ENCODE assay signal across 44 cellular contexts in genomic region chr11:55501014-55501413, GRCh38. TPM values are rescaled to one million over a fixed set of nuclear protein-coding genes. Genes with fewer than 3 reads are reported as not detected.
"Had no signal": no experiment of that assay in that cellular context is flagged by ENCODE, and none has a peak within 500 bp of the region (broad histone marks: within the 10 kb centered on the region; RNA-seq: fewer than 3 reads in every experiment).

No MANE protein-coding gene starts in this region.

- H3K9me3 ChIP-seq: adrenal gland, ascending aorta had no signal

- H3K36me3 ChIP-seq: adrenal gland, ascending aorta, brain microvascular endothelial cell, cardiac muscle cell had no signal

- H3K36me3 Mint-ChIP-seq: activated naive CD4-positive, alpha-beta T cell treated with anti-CD3 and anti-CD28 coated beads, Interleukin-2, amount 10 ng/mL, durations not matched to agents 7 days and 5 days; activated naive CD8-positive, alpha-beta T cell; activated naive CD8-positive, alpha-beta T cell treated with anti-CD3 and anti-CD28 coated beads for 36 hours; activated naive CD8-positive, alpha-beta T cell treated with anti-CD3 and anti-CD28 coated beads, Interleukin-2, amount 10 ng/mL, durations not matched to agents 7 days and 5 days; brain had no signal

- FAIRE-seq: astrocyte had no signal

- DNase-seq: activated effector memory CD4-positive, alpha-beta T cell treated with anti-CD3 and anti-CD28 coated beads, Interleukin-2, amount 50 U/mL, for 16 hours; activated effector memory CD4-positive, alpha-beta T cell treated with Interleukin-2 at 50 U/mL for 16 hours; activated gamma-delta T cell; activated gamma-delta T cell treated with Interleukin-2 at 50 U/mL for 16 hours; activated naive CD4-positive, alpha-beta T cell; activated naive CD4-positive, alpha-beta T cell treated with anti-CD3 and anti-CD28 coated beads for 36 hours; activated naive CD4-positive, alpha-beta T cell treated with anti-CD3 and anti-CD28 coated beads, Interleukin-2, amount 10 ng/mL, durations not matched to agents 7 days and 5 days; activated naive CD4-positive, alpha-beta T cell treated with anti-CD3 and anti-CD28 coated beads, Interleukin-2, amount 50 U/mL, for 16 hours; activated naive CD4-positive, alpha-beta T cell treated with Interleukin-2 at 50 U/mL for 16 hours; activated naive CD8-positive, alpha-beta T cell treated with anti-CD3 and anti-CD28 coated beads for 36 hours; activated naive CD8-positive, alpha-beta T cell treated with anti-CD3 and anti-CD28 coated beads, Interleukin-2, amount 10 ng/mL, durations not matched to agents 7 days and 5 days; activated naive CD8-positive, alpha-beta T cell treated with anti-CD3 and anti-CD28 coated beads, Interleukin-2, amount 50 U/mL, for 24 hours; activated T-cell treated with anti-CD3 and anti-CD28 coated beads for 4 hours; activated T-cell treated with anti-CD3 and anti-CD28 coated beads, Interleukin-2, amount 50 U/mL, for 1 hour; activated T-cell treated with anti-CD3 and anti-CD28 coated beads, Interleukin-2, amount 50 U/mL, for 24 hours; activated T-cell treated with anti-CD3 and anti-CD28 coated beads, Interleukin-2, amount 50 U/mL, for 4 hours; activated T-cell treated with anti-CD3 and anti-CD28 coated beads, Interleukin-2, amount 50 U/mL, for 48 hours; activated T-cell treated with anti-CD3 and anti-CD28 coated beads, Interleukin-2, amount 50 U/mL, for 72 hours; adrenal gland; amniotic stem cell; amygdala; anterior cingulate cortex; aorta; body of pancreas; brain microvascular endothelial cell; caudate nucleus; central memory CD4-positive, alpha-beta T cell; cerebellar nuclear complex had no signal

- ATAC-seq: activated naive CD4-positive, alpha-beta T cell treated with anti-CD3 and anti-CD28 coated beads, Interleukin-2, amount 50 U/mL, for 72 hours; activated naive CD8-positive, alpha-beta T cell treated with anti-CD3 and anti-CD28 coated beads, Interleukin-2, amount 50 U/mL, for 24 hours; activated T-cell treated with anti-CD3 and anti-CD28 coated beads, Interleukin-2, amount 50 U/mL, for 4 hours; activated T-cell treated with anti-CD3 and anti-CD28 coated beads, Interleukin-2, amount 50 U/mL, for 72 hours; activated T-helper 17 cell treated with anti-CD3 and anti-CD28 coated beads, Interleukin-2, amount 50 U/mL, for 72 hours; body of pancreas had no signal

- H3K27ac ChIP-seq: adrenal gland, ascending aorta, body of pancreas, brain microvascular endothelial cell, breast epithelium, cardiac muscle cell had no signal

- H3K4me1 ChIP-seq: adrenal gland, ascending aorta, body of pancreas, breast epithelium had no signal

- H3K27me3 Mint-ChIP-seq: activated naive CD4-positive, alpha-beta T cell treated with anti-CD3 and anti-CD28 coated beads, Interleukin-2, amount 10 ng/mL, durations not matched to agents 7 days and 5 days; activated naive CD4-positive, alpha-beta T cell treated with anti-CD3 and anti-CD28 coated beads, Interleukin-2, amount 50 U/mL, for 24 hours; activated naive CD8-positive, alpha-beta T cell; activated naive CD8-positive, alpha-beta T cell treated with anti-CD3 and anti-CD28 coated beads for 36 hours; activated naive CD8-positive, alpha-beta T cell treated with anti-CD3 and anti-CD28 coated beads, Interleukin-2, amount 10 ng/mL, durations not matched to agents 7 days and 5 days; activated naive CD8-positive, alpha-beta T cell treated with anti-CD3 and anti-CD28 coated beads, Interleukin-2, amount 50 U/mL, for 24 hours; activated T-cell treated with anti-CD3 and anti-CD28 coated beads, Interleukin-2, amount 50 U/mL, for 24 hours; activated T-helper 17 cell treated with anti-CD3 and anti-CD28 coated beads, Interleukin-2, amount 50 U/mL, for 72 hours; brain; central memory CD8-positive, alpha-beta T cell had no signal

- H3K4me1 Mint-ChIP-seq: activated naive CD4-positive, alpha-beta T cell treated with anti-CD3 and anti-CD28 coated beads, Interleukin-2, amount 10 ng/mL, durations not matched to agents 7 days and 5 days; activated naive CD4-positive, alpha-beta T cell treated with anti-CD3 and anti-CD28 coated beads, Interleukin-2, amount 50 U/mL, for 24 hours; activated naive CD8-positive, alpha-beta T cell treated with anti-CD3 and anti-CD28 coated beads for 36 hours; activated naive CD8-positive, alpha-beta T cell treated with anti-CD3 and anti-CD28 coated beads, Interleukin-2, amount 10 ng/mL, durations not matched to agents 7 days and 5 days; activated naive CD8-positive, alpha-beta T cell treated with anti-CD3 and anti-CD28 coated beads, Interleukin-2, amount 50 U/mL, for 24 hours; activated T-helper 17 cell treated with anti-CD3 and anti-CD28 coated beads, Interleukin-2, amount 50 U/mL, for 72 hours; brain; central memory CD8-positive, alpha-beta T cell had no signal

- H3K4me3 ChIP-seq: adrenal gland, ascending aorta, body of pancreas, breast epithelium, cardiac muscle cell had no signal

- H3K4me3 Mint-ChIP-seq: activated naive CD4-positive, alpha-beta T cell treated with anti-CD3 and anti-CD28 coated beads for 36 hours; activated naive CD4-positive, alpha-beta T cell treated with anti-CD3 and anti-CD28 coated beads, Interleukin-2, amount 10 ng/mL, durations not matched to agents 7 days and 5 days; activated naive CD4-positive, alpha-beta T cell treated with anti-CD3 and anti-CD28 coated beads, Interleukin-2, amount 50 U/mL, for 24 hours; activated naive CD8-positive, alpha-beta T cell; activated naive CD8-positive, alpha-beta T cell treated with anti-CD3 and anti-CD28 coated beads for 36 hours; activated naive CD8-positive, alpha-beta T cell treated with anti-CD3 and anti-CD28 coated beads, Interleukin-2, amount 10 ng/mL, durations not matched to agents 7 days and 5 days; activated naive CD8-positive, alpha-beta T cell treated with anti-CD3 and anti-CD28 coated beads, Interleukin-2, amount 50 U/mL, for 24 hours; activated T-cell treated with anti-CD3 and anti-CD28 coated beads, Interleukin-2, amount 50 U/mL, for 24 hours; activated T-cell treated with anti-CD3 and anti-CD28 coated beads, Interleukin-2, amount 50 U/mL, for 4 hours; activated T-cell treated with anti-CD3 and anti-CD28 coated beads, Interleukin-2, amount 50 U/mL, for 72 hours; activated T-helper 1 cell treated with anti-CD3 and anti-CD28 coated beads, Interleukin-12 subunit alpha, Interleukin-12 subunit beta, Interleukin-2, Interleukin-4 antibody, amounts not matched to agents 30 ng/mL and 10 ng/mL and 1 ng/mL, durations not matched to agents 14 hours and 24 hours and 36 hours; activated T-helper 17 cell treated with anti-CD3 and anti-CD28 coated beads, Interleukin-2, amount 50 U/mL, for 72 hours; brain; central memory CD8-positive, alpha-beta T cell had no signal

- H3K27ac Mint-ChIP-seq: activated naive CD4-positive, alpha-beta T cell treated with anti-CD3 and anti-CD28 coated beads for 36 hours; activated naive CD4-positive, alpha-beta T cell treated with anti-CD3 and anti-CD28 coated beads, Interleukin-2, amount 10 ng/mL, durations not matched to agents 7 days and 5 days; activated naive CD4-positive, alpha-beta T cell treated with anti-CD3 and anti-CD28 coated beads, Interleukin-2, amount 50 U/mL, for 24 hours; activated naive CD4-positive, alpha-beta T cell treated with anti-CD3 and anti-CD28 coated beads, Interleukin-2, amount 50 U/mL, for 72 hours; activated naive CD8-positive, alpha-beta T cell; activated naive CD8-positive, alpha-beta T cell treated with anti-CD3 and anti-CD28 coated beads for 36 hours; activated naive CD8-positive, alpha-beta T cell treated with anti-CD3 and anti-CD28 coated beads, Interleukin-2, amount 10 ng/mL, durations not matched to agents 7 days and 5 days; activated naive CD8-positive, alpha-beta T cell treated with anti-CD3 and anti-CD28 coated beads, Interleukin-2, amount 50 U/mL, for 24 hours; activated T-cell treated with anti-CD3 and anti-CD28 coated beads, Interleukin-2, amount 50 U/mL, for 24 hours; activated T-cell treated with anti-CD3 and anti-CD28 coated beads, Interleukin-2, amount 50 U/mL, for 72 hours; activated T-helper 1 cell treated with anti-CD3 and anti-CD28 coated beads, Interleukin-12 subunit alpha, Interleukin-12 subunit beta, Interleukin-2, Interleukin-4 antibody, amounts not matched to agents 30 ng/mL and 10 ng/mL and 1 ng/mL, durations not matched to agents 14 hours and 24 hours and 36 hours; activated T-helper 17 cell treated with anti-CD3 and anti-CD28 coated beads, Interleukin-2, amount 50 U/mL, for 72 hours; activated T-helper 2 cell treated with anti-CD3 and anti-CD28 coated beads, Interferon-gamma antibody, Interleukin-2, Interleukin-4, amounts not matched to agents 10 μg/mL and 5 μg/mL and 100 μg/mL, durations not matched to agents 14 hours and 24 hours and 36 hours; brain had no signal

- H3K27me3 ChIP-seq: adrenal gland, ascending aorta, body of pancreas, brain microvascular endothelial cell, breast epithelium, cardiac muscle cell had no signal

RNA-seq across cellular contexts. Expression of gene OR4C15, which starts 53.3 kb away (rescaled TPM):
- total RNA-seq: activated naive CD4-positive, alpha-beta T cell treated with anti-CD3 and anti-CD28 coated beads for 36 hours; activated naive CD4-positive, alpha-beta T cell treated with anti-CD3 and anti-CD28 coated beads, Interleukin-2, amount 50 U/mL, for 72 hours; activated naive CD8-positive, alpha-beta T cell treated with anti-CD3 and anti-CD28 coated beads for 36 hours; activated naive CD8-positive, alpha-beta T cell treated with anti-CD3 and anti-CD28 coated beads, Interleukin-2, amount 10 ng/mL, durations not matched to agents 7 days and 5 days; activated T-cell treated with anti-CD3 and anti-CD28 coated beads, Interleukin-2, amount 50 U/mL, for 4 hours; activated T-cell treated with anti-CD3 and anti-CD28 coated beads, Interleukin-2, amount 50 U/mL, for 72 hours; activated T-helper 1 cell treated with anti-CD3 and anti-CD28 coated beads, Interleukin-12 subunit alpha, Interleukin-12 subunit beta, Interleukin-2, Interleukin-4 antibody, amounts not matched to agents 30 ng/mL and 10 ng/mL and 1 ng/mL, durations not matched to agents 14 hours and 24 hours and 36 hours; activated T-helper 17 cell treated with anti-CD3 and anti-CD28 coated beads, Interleukin-2, amount 50 U/mL, for 72 hours; activated T-helper 2 cell treated with anti-CD3 and anti-CD28 coated beads, Interferon-gamma antibody, Interleukin-2, Interleukin-4, amounts not matched to agents 10 μg/mL and 5 μg/mL and 100 μg/mL, durations not matched to agents 14 hours and 24 hours and 36 hours; adrenal gland; aorta; ascending aorta; astrocyte; body of pancreas; breast epithelium; bronchial epithelial cell; cardiac muscle cell; cardiac septum; cerebellum had no signal
- polyA plus RNA-seq: adipose tissue, adrenal gland, aorta, cardiac muscle cell had no signal
